12 cellular contexts compared by ENCODE assay signal in genomic region chr2:19035238-19035637, GRCh38.
DNase-seq lines count a peak whose midpoint lies in the region; ATAC-seq and TF ChIP-seq lines count a peak whose summit lies in the region.
"Had no signal": no experiment of that assay in that cellular context is flagged by ENCODE, and none has a peak within 500 bp of the region (broad histone marks: within the 10 kb centered on the region; RNA-seq: fewer than 3 reads in every experiment).

No MANE protein-coding gene starts in this region.

- H3K27me3 ChIP-seq in body of pancreas (no peaks in the 10 kb centered on the region), mesendoderm (ENCODE audit: insufficient read depth, low read length, poor library complexity) (no peaks in the 10 kb centered on the region)
- H3K27me3 ChIP-seq: ascending aorta had no signal

- DNase-seq in Daoy (ENCODE audit: low read depth): peak; percentile 16
- peak in 2 of 4 donors; percentile 18 to 50 for DNase-seq in body of pancreas
- peak; percentile 39 for DNase-seq in left ventricle myocardium superior
- DNase-seq in sciatic nerve (ENCODE audit: low spot score): no peak
- DNase-seq in islet precursor cell: no peak
- DNase-seq in mesendoderm: no peak
- DNase-seq in DMS53 treated with DMSO at 0.1 percent for 48 hours (lab: John Stamatoyannopoulos, UW; ENCODE audit: unreplicated experiment): no peak
- no peak for DNase-seq in NCI-H2171 treated with DMSO at 0.1 percent for 48 hours (lab: John Stamatoyannopoulos, UW)
- DNase-seq: activated CD8-positive, alpha-beta T cell treated with anti-CD3 and anti-CD28 coated beads, Interleukin-2, amount 10 ng/mL, durations not matched to agents 7 days and 5 days; DMS153; glutamatergic neuron had no signal

- intact Hi-C loops in body of pancreas (cut with DNase I) (no loop called here), left ventricle myocardium superior (cut with micrococcal nuclease) (no loop called here), sciatic nerve (cut with DNase I) (no loop called here)

- H3K27ac ChIP-seq in body of pancreas (no peak overlapping the region), mesendoderm (ENCODE audit: low read depth, low read length) (no peak overlapping the region)
- H3K27ac ChIP-seq: ascending aorta had no signal

- H3K23ac ChIP-seq in mesendoderm (ENCODE audit: low read length): no peak overlapping the region

- no peak overlapping the region for H2BK120ac ChIP-seq in mesendoderm (ENCODE audit: low read depth, low read length)

- no peak overlapping the region for H3K56ac ChIP-seq in mesendoderm (ENCODE audit: low read length)

- H2BK5ac ChIP-seq in mesendoderm (ENCODE audit: low read length): no peak overlapping the region

- no peaks in the 10 kb centered on the region for H3K79me1 ChIP-seq in mesendoderm (ENCODE audit: low read length)

- H3K4me3 ChIP-seq in body of pancreas (no peak overlapping the region), mesendoderm (ENCODE audit: low read length) (no peak overlapping the region)
- H3K4me3 ChIP-seq: ascending aorta had no signal

- no peak overlapping the region for H3K9ac ChIP-seq in mesendoderm (ENCODE audit: low read length)

- H4K8ac ChIP-seq in mesendoderm (ENCODE audit: low read depth, low read length): no peak overlapping the region

- no peak overlapping the region for H2BK15ac ChIP-seq in mesendoderm (replicated peaks; ENCODE audit: low read depth)

- H3K79me2 ChIP-seq in mesendoderm (ENCODE audit: control insufficient read depth, insufficient read depth, low read length): no peaks in the 10 kb centered on the region

- H3K4me2 ChIP-seq in mesendoderm (ENCODE audit: low read length): no peak overlapping the region

- H3K36me3 ChIP-seq in body of pancreas (replicated peaks in 1 of 2; ENCODE audit: insufficient read depth in 1 of 2, low read depth in 2 of 2) (no peaks in the 10 kb centered on the region), mesendoderm (ENCODE audit: control insufficient read depth, insufficient read depth, low read length) (no peaks in the 10 kb centered on the region)
- H3K36me3 ChIP-seq: ascending aorta had no signal

- H4K5ac ChIP-seq in mesendoderm (ENCODE audit: low read length): no peak overlapping the region

- peaks cover 3% of the 10 kb centered on the region for H3K4me1 ChIP-seq in body of pancreas
- H3K4me1 ChIP-seq in mesendoderm (ENCODE audit: control insufficient read depth, low read depth, low read length): no peaks in the 10 kb centered on the region

- ATAC-seq in body of pancreas: peak; percentile 35
- peak; percentile 81 for ATAC-seq in left ventricle myocardium superior
- ATAC-seq in sciatic nerve: peak; percentile 96
- ATAC-seq: activated CD8-positive, alpha-beta T cell treated with anti-CD3 and anti-CD28 coated beads, Interleukin-2, amount 10 ng/mL, durations not matched to agents 7 days and 5 days had no signal

- WGBS in body of pancreas, 2 donors: 86 to 93% methylated on average over 3 of the region's 3 CpGs
- WGBS in mesendoderm (ENCODE audit: extremely low coverage, insufficient coverage, low lambda C conversion rate): no CpG with 5 or more reads among the region's 3 CpGs

- H3K9me3 ChIP-seq in body of pancreas: no peaks in the 10 kb centered on the region
- H3K9me3 ChIP-seq: ascending aorta had no signal

- no peak overlapping the region for H3K18ac ChIP-seq in mesendoderm (ENCODE audit: low read length)

- H2AK5ac ChIP-seq in mesendoderm (ENCODE audit: low read length): no peak overlapping the region

- no peak for TF ChIP-seq CTCF in body of pancreas (IDR thresholded peaks at IDR 0.05)

- TF ChIP-seq POLR2A in body of pancreas (IDR thresholded peaks at IDR 0.05): no peak

- H3K4ac ChIP-seq in mesendoderm (ENCODE audit: low read depth, low read length): no peak overlapping the region

Comparison
In these comparisons a context has a peak if more than half of its experiments do, and no peak if none do; other contexts are left out.
1. DNase-seq: peak in Daoy (single experiment) and left ventricle myocardium superior (single experiment); none in sciatic nerve (single experiment), islet precursor cell (single experiment), mesendoderm (single experiment), DMS53 treated with DMSO at 0.1 percent for 48 hours (single experiment) and NCI-H2171 treated with DMSO at 0.1 percent for 48 hours (single experiment).
2. ATAC-seq: peak in every context shown above with its lines; median percentile 96 in sciatic nerve; 81 in left ventricle myocardium superior; 35 in body of pancreas.